In the genomic region with DNA sequence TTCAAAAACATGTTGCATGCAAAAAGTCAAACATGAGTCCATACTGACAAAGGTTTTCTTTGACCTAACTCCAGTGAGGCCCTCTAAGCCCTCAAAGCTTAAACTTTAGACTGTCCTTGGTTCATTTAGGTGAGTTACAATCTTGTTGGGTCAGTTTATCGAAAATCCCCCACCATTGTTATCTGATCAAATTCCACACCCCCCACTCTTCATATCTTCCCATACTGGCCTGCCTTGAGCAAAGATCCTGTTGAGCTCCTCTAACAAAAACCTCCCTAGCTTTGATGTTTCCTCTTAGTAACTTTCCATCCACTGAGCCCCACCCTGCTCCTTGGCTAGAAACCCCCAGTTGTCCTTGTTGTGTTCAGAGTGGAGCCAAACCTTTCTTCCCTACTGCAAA, we compare ENCODE assay signal across 34 cellular contexts.
"Had no signal": no experiment of that assay in that cellular context is flagged by ENCODE, and none has a peak within 500 bp of the region (broad histone marks: within the 10 kb centered on the region; RNA-seq: fewer than 3 reads in every experiment).

No MANE protein-coding gene starts in this region.

- H3K27ac Mint-ChIP-seq: activated CD4-positive, alpha-beta memory T cell treated with anti-CD3 and anti-CD28 coated beads, Interleukin-2, amount 10 ng/mL, durations not matched to agents 7 days and 5 days; activated CD4-positive, alpha-beta T cell treated with anti-CD3 and anti-CD28 coated beads for 36 hours; activated CD4-positive, alpha-beta T cell treated with anti-CD3 and anti-CD28 coated beads, Interleukin-2, amount 10 ng/mL, durations not matched to agents 7 days and 5 days; activated CD8-positive, alpha-beta memory T cell treated with anti-CD3 and anti-CD28 coated beads, Interleukin-2, amount 10 ng/mL, durations not matched to agents 7 days and 5 days; activated CD8-positive, alpha-beta T cell treated with anti-CD3 and anti-CD28 coated beads, Interleukin-2, amount 10 ng/mL, durations not matched to agents 7 days and 5 days; activated naive CD4-positive, alpha-beta T cell treated with anti-CD3 and anti-CD28 coated beads, Interleukin-2, amount 10 ng/mL, durations not matched to agents 7 days and 5 days; activated naive CD4-positive, alpha-beta T cell treated with anti-CD3 and anti-CD28 coated beads, Interleukin-2, amount 50 U/mL, for 24 hours; activated naive CD8-positive, alpha-beta T cell; activated naive CD8-positive, alpha-beta T cell treated with anti-CD3 and anti-CD28 coated beads, Interleukin-2, amount 10 ng/mL, durations not matched to agents 7 days and 5 days; activated naive CD8-positive, alpha-beta T cell treated with anti-CD3 and anti-CD28 coated beads, Interleukin-2, amount 50 U/mL, for 24 hours; activated T-cell treated with anti-CD3 and anti-CD28 coated beads, Interleukin-2, amount 50 U/mL, for 24 hours; activated T-helper 2 cell treated with anti-CD3 and anti-CD28 coated beads, Interferon-gamma antibody, Interleukin-2, Interleukin-4, amounts not matched to agents 10 μg/mL and 5 μg/mL and 100 μg/mL, durations not matched to agents 14 hours and 24 hours and 36 hours; T-helper 1 cell treated with Interleukin-12 subunit alpha and Interleukin-12 subunit beta and Interleukin-4 antibody, amounts not matched to agents 30 μg/mL and 1 μg/mL, for 36 hours; T-helper 2 cell treated with Interferon-gamma antibody and Interleukin-4, amounts not matched to agents 5 μg/mL and 100 μg/mL, for 36 hours had no signal

- H3K4me3 ChIP-seq: body of pancreas, breast epithelium had no signal

- H3K9me3 ChIP-seq: body of pancreas, breast epithelium had no signal

- H3K4me3 Mint-ChIP-seq: activated CD4-positive, alpha-beta memory T cell treated with anti-CD3 and anti-CD28 coated beads, Interleukin-2, amount 10 ng/mL, durations not matched to agents 7 days and 5 days; activated CD4-positive, alpha-beta T cell treated with anti-CD3 and anti-CD28 coated beads for 36 hours; activated CD4-positive, alpha-beta T cell treated with anti-CD3 and anti-CD28 coated beads, Interleukin-2, amount 10 ng/mL, durations not matched to agents 7 days and 5 days; activated CD8-positive, alpha-beta memory T cell treated with anti-CD3 and anti-CD28 coated beads, Interleukin-2, amount 10 ng/mL, durations not matched to agents 7 days and 5 days; activated CD8-positive, alpha-beta T cell treated with anti-CD3 and anti-CD28 coated beads, Interleukin-2, amount 10 ng/mL, durations not matched to agents 7 days and 5 days; activated naive CD4-positive, alpha-beta T cell treated with anti-CD3 and anti-CD28 coated beads, Interleukin-2, amount 10 ng/mL, durations not matched to agents 7 days and 5 days; activated naive CD4-positive, alpha-beta T cell treated with anti-CD3 and anti-CD28 coated beads, Interleukin-2, amount 50 U/mL, for 24 hours; activated naive CD8-positive, alpha-beta T cell; activated naive CD8-positive, alpha-beta T cell treated with anti-CD3 and anti-CD28 coated beads, Interleukin-2, amount 10 ng/mL, durations not matched to agents 7 days and 5 days; activated naive CD8-positive, alpha-beta T cell treated with anti-CD3 and anti-CD28 coated beads, Interleukin-2, amount 50 U/mL, for 24 hours; activated T-cell treated with anti-CD3 and anti-CD28 coated beads, Interleukin-2, amount 50 U/mL, for 24 hours; T-helper 1 cell treated with Interleukin-12 subunit alpha and Interleukin-12 subunit beta and Interleukin-4 antibody, amounts not matched to agents 30 μg/mL and 1 μg/mL, for 36 hours; T-helper 2 cell treated with Interferon-gamma antibody and Interleukin-4, amounts not matched to agents 5 μg/mL and 100 μg/mL, for 36 hours had no signal

- H3K36me3 ChIP-seq: brain microvascular endothelial cell, breast epithelium had no signal

- DNase-seq: activated CD4-positive, alpha-beta memory T cell treated with anti-CD3 and anti-CD28 coated beads, Interleukin-2, amount 10 ng/mL, durations not matched to agents 7 days and 5 days; activated CD4-positive, alpha-beta T cell treated with anti-CD3 and anti-CD28 coated beads for 1 hour; activated CD4-positive, alpha-beta T cell treated with anti-CD3 and anti-CD28 coated beads for 36 hours; activated CD4-positive, alpha-beta T cell treated with anti-CD3 and anti-CD28 coated beads for 48 hours; activated CD4-positive, alpha-beta T cell treated with anti-CD3 and anti-CD28 coated beads, Interleukin-2, amount 10 ng/mL, durations not matched to agents 7 days and 5 days; activated CD4-positive, alpha-beta T cell treated with anti-CD3 and anti-CD28 coated beads, Interleukin-2, amount 50 U/mL, for 48 hours; activated CD4-positive, CD25-positive, alpha-beta regulatory T cell; activated CD8-positive, alpha-beta memory T cell treated with anti-CD3 and anti-CD28 coated beads for 24 hours; activated CD8-positive, alpha-beta memory T cell treated with anti-CD3 and anti-CD28 coated beads, Interleukin-2, amount 10 ng/mL, durations not matched to agents 7 days and 5 days; activated CD8-positive, alpha-beta memory T cell treated with anti-CD3 and anti-CD28 coated beads, Interleukin-2, amount 50 U/mL, for 48 hours; activated CD8-positive, alpha-beta T cell treated with anti-CD3 and anti-CD28 coated beads, Interleukin-2, amount 10 ng/mL, durations not matched to agents 7 days and 5 days; activated effector memory CD4-positive, alpha-beta T cell treated with Interleukin-2 at 50 U/mL for 16 hours; activated gamma-delta T cell; activated naive CD4-positive, alpha-beta T cell treated with anti-CD3 and anti-CD28 coated beads, Interleukin-2, amount 10 ng/mL, durations not matched to agents 7 days and 5 days; activated naive CD4-positive, alpha-beta T cell treated with Interleukin-2 at 50 U/mL for 16 hours; activated naive CD8-positive, alpha-beta T cell treated with anti-CD3 and anti-CD28 coated beads, Interleukin-2, amount 10 ng/mL, durations not matched to agents 7 days and 5 days; activated naive CD8-positive, alpha-beta T cell treated with anti-CD3 and anti-CD28 coated beads, Interleukin-2, amount 50 U/mL, for 24 hours; activated T-cell treated with anti-CD3 and anti-CD28 coated beads, Interleukin-2, amount 50 U/mL, for 24 hours; activated T-cell treated with anti-CD3 and anti-CD28 coated beads, Interleukin-2, amount 50 U/mL, for 48 hours; aorta; body of pancreas; brain microvascular endothelial cell; central memory CD4-positive, alpha-beta T cell; T-helper 1 cell; T-helper 2 cell; T-helper 9 cell had no signal

- H3K4me1 ChIP-seq: breast epithelium had no signal

- H3K27me3 ChIP-seq: body of pancreas, brain microvascular endothelial cell, breast epithelium had no signal

- H3K9me3 Mint-ChIP-seq: activated naive CD4-positive, alpha-beta T cell treated with anti-CD3 and anti-CD28 coated beads, Interleukin-2, amount 50 U/mL, for 24 hours; T-helper 2 cell treated with Interferon-gamma antibody and Interleukin-4, amounts not matched to agents 5 μg/mL and 100 μg/mL, for 36 hours had no signal

- ATAC-seq: activated CD4-positive, alpha-beta T cell treated with anti-CD3 and anti-CD28 coated beads for 36 hours; activated CD4-positive, CD25-positive, alpha-beta regulatory T cell treated with anti-CD3 and anti-CD28 coated beads, Interleukin-2, amount 50 U/mL, for 24 hours; activated CD8-positive, alpha-beta memory T cell treated with anti-CD3 and anti-CD28 coated beads, Interleukin-2, amount 10 ng/mL, durations not matched to agents 7 days and 5 days; activated CD8-positive, alpha-beta T cell treated with anti-CD3 and anti-CD28 coated beads, Interleukin-2, amount 10 ng/mL, durations not matched to agents 7 days and 5 days; activated naive CD8-positive, alpha-beta T cell treated with anti-CD3 and anti-CD28 coated beads, Interleukin-2, amount 50 U/mL, for 24 hours; body of pancreas had no signal

- H3K4me1 Mint-ChIP-seq: activated CD4-positive, alpha-beta memory T cell treated with anti-CD3 and anti-CD28 coated beads, Interleukin-2, amount 10 ng/mL, durations not matched to agents 7 days and 5 days; activated CD4-positive, alpha-beta T cell treated with anti-CD3 and anti-CD28 coated beads for 36 hours; activated CD4-positive, alpha-beta T cell treated with anti-CD3 and anti-CD28 coated beads, Interleukin-2, amount 10 ng/mL, durations not matched to agents 7 days and 5 days; activated CD8-positive, alpha-beta memory T cell treated with anti-CD3 and anti-CD28 coated beads, Interleukin-2, amount 10 ng/mL, durations not matched to agents 7 days and 5 days; activated naive CD4-positive, alpha-beta T cell treated with anti-CD3 and anti-CD28 coated beads, Interleukin-2, amount 10 ng/mL, durations not matched to agents 7 days and 5 days; activated naive CD4-positive, alpha-beta T cell treated with anti-CD3 and anti-CD28 coated beads, Interleukin-2, amount 50 U/mL, for 24 hours had no signal

- H3K27me3 Mint-ChIP-seq: activated CD4-positive, alpha-beta memory T cell treated with anti-CD3 and anti-CD28 coated beads, Interleukin-2, amount 10 ng/mL, durations not matched to agents 7 days and 5 days; activated CD8-positive, alpha-beta memory T cell treated with anti-CD3 and anti-CD28 coated beads, Interleukin-2, amount 10 ng/mL, durations not matched to agents 7 days and 5 days; activated naive CD4-positive, alpha-beta T cell treated with anti-CD3 and anti-CD28 coated beads, Interleukin-2, amount 10 ng/mL, durations not matched to agents 7 days and 5 days; activated naive CD4-positive, alpha-beta T cell treated with anti-CD3 and anti-CD28 coated beads, Interleukin-2, amount 50 U/mL, for 24 hours; activated naive CD8-positive, alpha-beta T cell; activated naive CD8-positive, alpha-beta T cell treated with anti-CD3 and anti-CD28 coated beads, Interleukin-2, amount 10 ng/mL, durations not matched to agents 7 days and 5 days; activated T-cell treated with anti-CD3 and anti-CD28 coated beads, Interleukin-2, amount 50 U/mL, for 24 hours had no signal

- H3K36me3 Mint-ChIP-seq: activated naive CD4-positive, alpha-beta T cell treated with anti-CD3 and anti-CD28 coated beads, Interleukin-2, amount 50 U/mL, for 24 hours; activated naive CD8-positive, alpha-beta T cell; activated naive CD8-positive, alpha-beta T cell treated with anti-CD3 and anti-CD28 coated beads, Interleukin-2, amount 10 ng/mL, durations not matched to agents 7 days and 5 days had no signal

- H3K27ac ChIP-seq: body of pancreas, brain microvascular endothelial cell, breast epithelium, VCaP had no signal
